ENCODE assay signal across 10 cellular contexts in genomic region chr19:1409204-1410005, GRCh38. TPM values are rescaled to one million over a fixed set of nuclear protein-coding genes. Genes with fewer than 3 reads are reported as not detected.
DNase-seq lines count a peak whose midpoint lies in the region; ATAC-seq, FAIRE-seq and TF ChIP-seq lines count a peak whose summit lies in the region.
"Had no signal": no experiment of that assay in that cellular context is flagged by ENCODE, and none has a peak within 500 bp of the region (broad histone marks: within the 10 kb centered on the region; RNA-seq: fewer than 3 reads in every experiment).

No MANE protein-coding gene starts in this region.

- no peak for DNase-seq in activated T-cell treated with anti-CD3 and anti-CD28 coated beads, Interleukin-2, amount 50 U/mL, for 72 hours
- DNase-seq in activated T-cell treated with anti-CD3 and anti-CD28 coated beads, Interleukin-2, amount 50 U/mL, for 1 hour, result no peak
- no peak for DNase-seq in GM12878 (ENCODE audit: low read depth, low spot score)
- DNase-seq in lower lobe of right lung, result no peak
- DNase-seq in transverse colon, result no peak
- no peak for DNase-seq in left lobe of liver (ENCODE audit: low spot score)

- H3K36me3 Mint-ChIP-seq in activated T-cell treated with anti-CD3 and anti-CD28 coated beads, Interleukin-2, amount 50 U/mL, for 72 hours (ENCODE audit: insufficient read depth in 2 of 2), result peaks cover 2 to 8% of the 10 kb centered on the region in 2 donors

- in situ Hi-C loops in GM12878 (cut with MboI), result no loop called here
- in situ Hi-C loops in transverse colon (cut with MboI; ENCODE audit: low pct_ligation_motif_present in 1 of 4, low pct_unique_long_range_greater_than_20kb in 1 of 4, low sequenced_read_pairs in 3 of 4), result no loop called here

- H3K4me3 Mint-ChIP-seq in activated T-cell treated with anti-CD3 and anti-CD28 coated beads, Interleukin-2, amount 50 U/mL, for 72 hours, result peak overlapping the region; percentile 96 to 99

- TF ChIP-seq POLR2A in GM12878 (IDR thresholded peaks at IDR 0.05; ENCODE audit: low read depth, low read length), result 0 out of 2 replicates have a peak, but pooled peaks have one; percentile 46
- no peak for TF ChIP-seq POLR2A in transverse colon (IDR thresholded peaks at IDR 0.05)

- H2AFZ ChIP-seq in GM12878 (ENCODE audit: control insufficient read depth, low read depth, low read length), result no peak overlapping the region

- CTCF ChIA-PET in GM12878 (lab: Yijun Ruan, JAX), result interaction anchor here (0.7 to 1.3 kb wide), 6 partner anchors 27 to 488 kb away, joined by 3 to 4 read pairs (median 3); no protein-coding TSS in a partner anchor

- H3K27me3 Mint-ChIP-seq in activated T-cell treated with anti-CD3 and anti-CD28 coated beads, Interleukin-2, amount 50 U/mL, for 72 hours (ENCODE audit: low read depth), result no peaks in the 10 kb centered on the region

- peaks cover 26% of the 10 kb centered on the region for H4K20me1 ChIP-seq in GM12878 (ENCODE audit: control insufficient read depth, insufficient read depth)

- H3K4me1 ChIP-seq in GM12878 (ENCODE audit: control insufficient read depth, insufficient read depth, low read length) (peaks cover 40% of the 10 kb centered on the region), lower lobe of right lung (peaks cover 64% of the 10 kb centered on the region), transverse colon (peaks cover 29 to 54% (median 48%) of the 10 kb centered on the region in 4 donors)

- peak overlapping the region; percentile 68 for H3K4me2 ChIP-seq in GM12878 (ENCODE audit: control insufficient read depth, insufficient read depth)

- SMC1A ChIA-PET in GM12878 (lab: Charles Lee; ENCODE audit: uncharacterized antibody, unreplicated experiment), result no interaction called here

- peaks cover 69% of the 10 kb centered on the region for H3K79me2 ChIP-seq in GM12878 (ENCODE audit: control insufficient read depth, insufficient read depth, low read length)

- H3K9me3 Mint-ChIP-seq in activated T-cell treated with anti-CD3 and anti-CD28 coated beads, Interleukin-2, amount 50 U/mL, for 72 hours, result no peaks in the 10 kb centered on the region

- H3K9me3 ChIP-seq in GM12878 (replicated peaks; ENCODE audit: control insufficient read depth, insufficient read depth, low read length) (no peaks in the 10 kb centered on the region), lower lobe of right lung (no peaks in the 10 kb centered on the region), transverse colon (no peaks in the 10 kb centered on the region)

- POLR2A ChIA-PET in GM12878 (lab: Charles Lee), result interaction anchor here (0.5 kb wide), 1 partner anchor 8 kb away, joined by 3 read pairs; no protein-coding TSS in a partner anchor

- no peak for TF ChIP-seq CTCF in GM12878 (IDR thresholded peaks at IDR 0.05 in 2 of 3, conservative IDR thresholded peaks at IDR 0.05 in 1 of 3; ENCODE audit: control insufficient read depth in 2 of 3, extremely low read depth in 1 of 3, insufficient read depth in 1 of 3, low read depth in 3 of 3, low read length in 3 of 3)
- no peak for TF ChIP-seq CTCF in lower lobe of right lung (IDR thresholded peaks at IDR 0.05)
- TF ChIP-seq CTCF in transverse colon (IDR thresholded peaks at IDR 0.05), result no peak

- peak overlapping the region; percentile 99 for H3K9ac ChIP-seq in GM12878 (ENCODE audit: control insufficient read depth, insufficient read depth, low read length)

- H3K4me1 Mint-ChIP-seq in activated T-cell treated with anti-CD3 and anti-CD28 coated beads, Interleukin-2, amount 50 U/mL, for 72 hours (ENCODE audit: low read depth), result peaks cover 52% of the 10 kb centered on the region

- FAIRE-seq in GM12878 (lab: Jason Lieb, UNC), result no peak
- FAIRE-seq: endometrium, G401.6 had no signal

- H3K4me3 ChIP-seq in GM12878 (peak overlapping the region; percentile 81), lower lobe of right lung (peak overlapping the region; percentile 95), transverse colon (peak overlapping the region; percentile 79 to 99 (median 96))

- 39% methylated on average over 32 of the region's 33 CpGs for WGBS in GM12878 (ENCODE audit: insufficient coverage, insufficient replicate concordance, low lambda C conversion rate, missing lambda C conversion rate)
- WGBS in transverse colon (ENCODE audit: low coverage in 1 of 2), 2 donors, result 59% methylated on average over 29 of the region's 33 CpGs; no CpG with 5 or more reads in 1 of the 2 donors

- no peak for ATAC-seq in activated T-cell treated with anti-CD3 and anti-CD28 coated beads, Interleukin-2, amount 50 U/mL, for 72 hours (replicated peaks in 1 of 2)
- ATAC-seq in GM12878, result no peak
- no peak for ATAC-seq in lower lobe of right lung
- no peak for ATAC-seq in GM21825 (IDR thresholded peaks at IDR 0.05; ENCODE audit: unreplicated experiment)
- ATAC-seq in left lobe of liver, result no peak
- no peak for ATAC-seq in HG02870 (IDR thresholded peaks at IDR 0.05; ENCODE audit: unreplicated experiment)

- peak overlapping the region; percentile 93 for H3K27ac Mint-ChIP-seq in activated T-cell treated with anti-CD3 and anti-CD28 coated beads, Interleukin-2, amount 50 U/mL, for 72 hours

- RAD21 ChIA-PET in GM12878 (lab: Charles Lee; ENCODE audit: unreplicated experiment), result no interaction called here

- no peak for TF ChIP-seq RAD21 in GM12878 (IDR thresholded peaks at IDR 0.05; ENCODE audit: insufficient read depth, low read depth, low read length)

- H3K27me3 ChIP-seq in GM12878 (replicated peaks in 1 of 2; ENCODE audit: control insufficient read depth in 2 of 2, insufficient read depth in 2 of 2, low read length in 1 of 2), result no peaks in the 10 kb centered on the region
- H3K27me3 ChIP-seq in lower lobe of right lung (ENCODE audit: low read depth), result no peaks in the 10 kb centered on the region
- no peaks in the 10 kb centered on the region for H3K27me3 ChIP-seq in transverse colon

- TF ChIP-seq EP300 in GM12878 (IDR thresholded peaks at IDR 0.05; ENCODE audit: borderline replicate concordance in 1 of 2, control insufficient read depth in 1 of 2, low read depth in 2 of 2, low read length in 2 of 2) (no peak), transverse colon (IDR thresholded peaks at IDR 0.05; ENCODE audit: low read depth) (no peak)

- H3K27ac ChIP-seq in GM12878 (ENCODE audit: control insufficient read depth, insufficient read depth), result peak overlapping the region; percentile 93
- H3K27ac ChIP-seq in lower lobe of right lung, result peak overlapping the region; percentile 97
- H3K27ac ChIP-seq in transverse colon, result peak overlapping the region; percentile 95 to 99 (median 97)

- no TSS peak for BruUV-seq in GM12878 (replicated peaks; lab: Mats Ljungman, UMichigan)

- intact Hi-C loops in GM12878 (cut with micrococcal nuclease; ENCODE audit: unreplicated experiment), result no loop called here
- intact Hi-C loops in lower lobe of right lung (cut with DNase I), result no loop called here
- intact Hi-C loops in transverse colon (cut with DNase I; ENCODE audit: low total_unique reads), result loop anchor here (10.0 kb wide), 1 partner anchor 125 kb away; the partner anchor contains the start of gene EFNA2

- H3K36me3 ChIP-seq in GM12878 (ENCODE audit: control insufficient read depth in 2 of 2, insufficient read depth in 2 of 2, low read length in 1 of 2), result peaks cover 5 to 20% of the 10 kb centered on the region in 2 experiments
- H3K36me3 ChIP-seq in lower lobe of right lung, result peaks cover 29% of the 10 kb centered on the region
- no peaks in the 10 kb centered on the region for H3K36me3 ChIP-seq in transverse colon

RNA-seq across cellular contexts. Expression of gene DAZAP1, which starts 2.0 kb away (rescaled TPM):
- total RNA-seq in activated T-cell treated with anti-CD3 and anti-CD28 coated beads, Interleukin-2, amount 50 U/mL, for 72 hours, result 100 to 1,000 TPM; 219 to 252 TPM
- 111 and 128 TPM in 2 replicates for total RNA-seq in GM12878 (2013; cell fraction: nucleolus; rRNA removed)
- total RNA-seq in GM12878 (2014; rRNA removed) (122 and 127 TPM in 2 replicates), GM12878 (2014; rRNA removed; fragmentation: Illumina TruSeq; extraction: Trizol) (82.5 and 93.4 TPM in 2 replicates), GM12878 (2021) (223 and 240 TPM in 2 replicates), lower lobe of right lung (89.4 TPM), transverse colon (10 to 100 TPM; 36.3 to 77.2 (median 41.6) TPM), left lobe of liver (48.1 TPM)
- polyA plus RNA-seq in GM12878 (2011; ENCODE audit: low read depth), result 23.5 TPM
- polyA plus RNA-seq in GM12878 (2011; rRNA removed) (110 and 123 TPM in 2 replicates), GM12878 (2014; fragmentation: Illumina TruSeq; extraction: Trizol) (69.0 and 91.2 TPM in 2 replicates), GM12878 (2014; fragmentation: Nextera tagmentation; extraction: Ambion mirVana) (10 to 100 TPM in 1 of 2 experiments, 1 to 10 TPM in 1; 9.9 to 27.7 TPM), GM12878 (2014; rRNA removed) (164 and 194 TPM in 2 replicates), GM12878 (2016; fragmentation: Nextera tagmentation; extraction: Ambion mirVana) (10 to 100 TPM; 16.9 to 17.9 TPM)
- 47.6 and 72.8 TPM in 2 replicates for polyA plus RNA-seq in GM12878 (2011; cell fraction: cytosol; rRNA removed)
- 106 and 159 TPM in 2 replicates for polyA plus RNA-seq in GM12878 (2011; cell fraction: nucleus; rRNA removed)
- polyA plus RNA-seq in GM12878 (2012), result 71.1 and 77.1 TPM in 2 replicates
- polyA minus RNA-seq in GM12878 (2011; rRNA and poly(A)+ RNA removed), result 27.9 and 29.7 TPM in 2 replicates
- polyA minus RNA-seq in GM12878 (2011; cell fraction: cytosol; rRNA and poly(A)+ RNA removed), result 26.6 and 31.5 TPM in 2 replicates
- polyA minus RNA-seq in GM12878 (2011; cell fraction: nucleus; rRNA and poly(A)+ RNA removed), result 17.4 and 38.3 TPM in 2 replicates

RNA-seq across cellular contexts. Expression of gene GAMT, which starts 8.1 kb away (rescaled TPM):
- 10 to 100 TPM; 13.6 to 17.7 TPM for total RNA-seq in activated T-cell treated with anti-CD3 and anti-CD28 coated beads, Interleukin-2, amount 50 U/mL, for 72 hours
- total RNA-seq in GM12878 (2013; cell fraction: nucleolus; rRNA removed), result 6.5 and 6.7 TPM in 2 replicates
- total RNA-seq in GM12878 (2014; rRNA removed) (50.1 and 55.2 TPM in 2 replicates), GM12878 (2014; rRNA removed; fragmentation: Illumina TruSeq; extraction: Trizol) (22.5 and 24.9 TPM in 2 replicates), GM12878 (2021) (49.1 and 52.0 TPM in 2 replicates), lower lobe of right lung (7.8 TPM), transverse colon (1 to 10 TPM; 1.4 to 4.4 (median 2.9) TPM), left lobe of liver (214 TPM)
- 9.2 TPM for polyA plus RNA-seq in GM12878 (2011; ENCODE audit: low read depth)
- polyA plus RNA-seq in GM12878 (2011; rRNA removed) (4.7 and 13.0 TPM in 2 replicates), GM12878 (2014; fragmentation: Illumina TruSeq; extraction: Trizol) (8.3 and 28.5 TPM in 2 replicates), GM12878 (2014; fragmentation: Nextera tagmentation; extraction: Ambion mirVana) (1 to 10 TPM; 1.6 to 5.6 TPM), GM12878 (2014; rRNA removed) (56.0 and 65.8 TPM in 2 replicates), GM12878 (2016; fragmentation: Nextera tagmentation; extraction: Ambion mirVana) (100 to 1,000 TPM; 122 to 131 TPM)
- polyA plus RNA-seq in GM12878 (2011; cell fraction: cytosol; rRNA removed), result 13.6 and 22.1 TPM in 2 replicates
- polyA plus RNA-seq in GM12878 (2011; cell fraction: nucleus; rRNA removed), result 11.4 and 12.7 TPM in 2 replicates
- 28.9 and 29.0 TPM in 2 replicates for polyA plus RNA-seq in GM12878 (2012)
- polyA minus RNA-seq in GM12878 (2011; rRNA and poly(A)+ RNA removed), result 4.2 and 10.8 TPM in 2 replicates
- 4.5 and 11.0 TPM in 2 replicates for polyA minus RNA-seq in GM12878 (2011; cell fraction: cytosol; rRNA and poly(A)+ RNA removed)
- 2.1 and 5.4 TPM in 2 replicates for polyA minus RNA-seq in GM12878 (2011; cell fraction: nucleus; rRNA and poly(A)+ RNA removed)

RNA-seq across cellular contexts. Expression of gene NDUFS7, which starts 25.7 kb away (rescaled TPM):
- 100 to 1,000 TPM in 1 of 2 donors, 10 to 100 TPM in 1; 96.5 to 107 TPM for total RNA-seq in activated T-cell treated with anti-CD3 and anti-CD28 coated beads, Interleukin-2, amount 50 U/mL, for 72 hours
- 50.2 and 65.0 TPM in 2 replicates for total RNA-seq in GM12878 (2013; cell fraction: nucleolus; rRNA removed)
- total RNA-seq in GM12878 (2014; rRNA removed) (107 and 143 TPM in 2 replicates), GM12878 (2014; rRNA removed; fragmentation: Illumina TruSeq; extraction: Trizol) (18.5 and 24.1 TPM in 2 replicates), GM12878 (2021) (136 and 143 TPM in 2 replicates), lower lobe of right lung (76.7 TPM), transverse colon (100 to 1,000 TPM in 3 of 4 donors, 10 to 100 TPM in 1; 32.2 to 196 (median 156) TPM), left lobe of liver (105 TPM)
- 16.9 TPM for polyA plus RNA-seq in GM12878 (2011; ENCODE audit: low read depth)
- polyA plus RNA-seq in GM12878 (2011; rRNA removed) (12.1 and 43.0 TPM in 2 replicates), GM12878 (2014; fragmentation: Illumina TruSeq; extraction: Trizol) (1.5 and 5.1 TPM in 2 replicates), GM12878 (2014; fragmentation: Nextera tagmentation; extraction: Ambion mirVana) (10 to 100 TPM; 10.6 to 39.4 TPM), GM12878 (2014; rRNA removed) (166 and 177 TPM in 2 replicates), GM12878 (2016; fragmentation: Nextera tagmentation; extraction: Ambion mirVana) (100 to 1,000 TPM; 261 to 282 TPM)
- 127 and 227 TPM in 2 replicates for polyA plus RNA-seq in GM12878 (2011; cell fraction: cytosol; rRNA removed)
- polyA plus RNA-seq in GM12878 (2011; cell fraction: nucleus; rRNA removed), result 125 and 151 TPM in 2 replicates
- polyA plus RNA-seq in GM12878 (2012), result 64.7 and 88.4 TPM in 2 replicates
- polyA minus RNA-seq in GM12878 (2011; rRNA and poly(A)+ RNA removed), result 38.5 and 54.8 TPM in 2 replicates
- 65.2 and 74.7 TPM in 2 replicates for polyA minus RNA-seq in GM12878 (2011; cell fraction: cytosol; rRNA and poly(A)+ RNA removed)
- polyA minus RNA-seq in GM12878 (2011; cell fraction: nucleus; rRNA and poly(A)+ RNA removed), result 16.3 and 29.0 TPM in 2 replicates

RNA-seq across cellular contexts. Expression of gene RPS15, which starts 28.8 kb away (rescaled TPM):
- total RNA-seq in activated T-cell treated with anti-CD3 and anti-CD28 coated beads, Interleukin-2, amount 50 U/mL, for 72 hours, result 1,000 to 10,000 TPM; 1,293 to 1,490 TPM
- total RNA-seq in GM12878 (2013; cell fraction: nucleolus; rRNA removed), result 239 and 289 TPM in 2 replicates
- total RNA-seq in GM12878 (2014; rRNA removed) (1,524 and 1,715 TPM in 2 replicates), GM12878 (2014; rRNA removed; fragmentation: Illumina TruSeq; extraction: Trizol) (972 and 1,030 TPM in 2 replicates), GM12878 (2021) (2,219 and 2,315 TPM in 2 replicates), lower lobe of right lung (854 TPM), transverse colon (1,000 to 10,000 TPM; 1,367 to 2,740 (median 2,511) TPM), left lobe of liver (410 TPM)
- 7,786 TPM for polyA plus RNA-seq in GM12878 (2011; ENCODE audit: low read depth)
- polyA plus RNA-seq in GM12878 (2011; rRNA removed) (524 and 1,111 TPM in 2 replicates), GM12878 (2014; fragmentation: Illumina TruSeq; extraction: Trizol) (209 and 786 TPM in 2 replicates), GM12878 (2014; fragmentation: Nextera tagmentation; extraction: Ambion mirVana) (100 to 1,000 TPM; 559 to 717 TPM), GM12878 (2014; rRNA removed) (3,158 and 3,344 TPM in 2 replicates), GM12878 (2016; fragmentation: Nextera tagmentation; extraction: Ambion mirVana) (1,000 to 10,000 TPM; 1,763 to 1,909 TPM)
- 3,186 and 3,536 TPM in 2 replicates for polyA plus RNA-seq in GM12878 (2011; cell fraction: cytosol; rRNA removed)
- 1,362 and 1,364 TPM in 2 replicates for polyA plus RNA-seq in GM12878 (2011; cell fraction: nucleus; rRNA removed)
- polyA plus RNA-seq in GM12878 (2012), result 3,088 and 3,408 TPM in 2 replicates
- polyA minus RNA-seq in GM12878 (2011; rRNA and poly(A)+ RNA removed), result 256 and 857 TPM in 2 replicates
- polyA minus RNA-seq in GM12878 (2011; cell fraction: cytosol; rRNA and poly(A)+ RNA removed), result 796 and 851 TPM in 2 replicates
- 184 and 257 TPM in 2 replicates for polyA minus RNA-seq in GM12878 (2011; cell fraction: nucleus; rRNA and poly(A)+ RNA removed)

RNA-seq across cellular contexts. Expression of gene APC2, which starts 40.5 kb away (rescaled TPM):
- total RNA-seq in activated T-cell treated with anti-CD3 and anti-CD28 coated beads, Interleukin-2, amount 50 U/mL, for 72 hours, result under 1 TPM; 0.02 to 0.14 TPM
- total RNA-seq in GM12878 (2013; cell fraction: nucleolus; rRNA removed), result 0.34 and 0.46 TPM in 2 replicates
- under 0.01 and 0.11 TPM in 2 replicates for total RNA-seq in GM12878 (2014; rRNA removed)
- total RNA-seq in GM12878 (2014; rRNA removed; fragmentation: Illumina TruSeq; extraction: Trizol), result 0.05 TPM in 1 of 2 replicates, not detected in the other
- 0.08 and 0.26 TPM in 2 replicates for total RNA-seq in GM12878 (2021)
- polyA plus RNA-seq in GM12878 (2011; ENCODE audit: low read depth), result 0.31 TPM
- polyA plus RNA-seq in GM12878 (2011; rRNA removed), result not detected in 2 replicates
- polyA plus RNA-seq in GM12878 (2011; cell fraction: cytosol; rRNA removed), result 0.03 TPM in 1 of 2 replicates, not detected in the other
- 0.18 and 0.38 TPM in 2 replicates for polyA plus RNA-seq in GM12878 (2011; cell fraction: nucleus; rRNA removed)
- 0.27 and 0.43 TPM in 2 replicates for polyA plus RNA-seq in GM12878 (2012)
- not detected in 2 replicates for polyA plus RNA-seq in GM12878 (2014; fragmentation: Illumina TruSeq; extraction: Trizol)
- under 1 TPM in 1 of 2 experiments, not detected in 1; 0.02 TPM for polyA plus RNA-seq in GM12878 (2014; fragmentation: Nextera tagmentation; extraction: Ambion mirVana)
- polyA plus RNA-seq in GM12878 (2014; rRNA removed), result 0.16 and 0.73 TPM in 2 replicates
- polyA plus RNA-seq in GM12878 (2016; fragmentation: Nextera tagmentation; extraction: Ambion mirVana), result under 1 TPM in 1 of 2 experiments, not detected in 1; 0.04 TPM
- polyA minus RNA-seq in GM12878 (2011; rRNA and poly(A)+ RNA removed), result 0.05 TPM in 1 of 2 replicates, not detected in the other
- polyA minus RNA-seq in GM12878 (2011; cell fraction: cytosol; rRNA and poly(A)+ RNA removed), result not detected in 2 replicates
- 0.12 and 0.38 TPM in 2 replicates for polyA minus RNA-seq in GM12878 (2011; cell fraction: nucleus; rRNA and poly(A)+ RNA removed)
- total RNA-seq in lower lobe of right lung, result 0.12 TPM
- 1 to 10 TPM in 1 of 4 donors, under 1 TPM in 3; under 0.01 to 6.0 (median 0.36) TPM for total RNA-seq in transverse colon
- total RNA-seq in left lobe of liver, result 0.13 TPM
